10 cellular contexts compared by ENCODE assay signal in the genomic region with DNA sequence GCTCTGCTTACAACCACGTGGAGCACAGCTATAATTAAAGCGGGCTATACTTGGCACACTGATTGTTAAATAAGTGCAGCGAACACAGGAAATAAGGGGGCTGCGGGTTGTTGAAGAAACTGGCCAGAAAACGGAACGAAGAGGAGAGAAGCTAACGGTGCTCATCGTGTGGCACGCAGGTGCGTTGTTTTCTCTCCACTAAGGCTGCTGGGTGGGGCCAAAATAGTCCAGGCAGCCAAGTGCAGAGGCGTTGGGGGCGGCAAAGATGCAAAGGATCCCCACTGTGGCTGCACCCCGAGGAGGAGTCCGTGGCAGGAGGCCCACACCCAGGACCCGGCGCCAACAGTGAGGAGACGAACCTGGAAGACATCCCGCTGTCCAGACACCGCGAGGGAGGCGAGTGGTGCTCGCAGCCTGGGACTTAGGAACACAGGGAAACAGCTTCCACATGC. TPM values are rescaled to one million over a fixed set of nuclear protein-coding genes. Genes with fewer than 3 reads are reported as not detected.
DNase-seq lines count a peak whose midpoint lies in the region; ATAC-seq, FAIRE-seq and TF ChIP-seq lines count a peak whose summit lies in the region.
"Had no signal": no experiment of that assay in that cellular context is flagged by ENCODE, and none has a peak within 500 bp of the region (broad histone marks: within the 10 kb centered on the region; RNA-seq: fewer than 3 reads in every experiment).

No MANE protein-coding gene starts in this region.

- H3K36me3 ChIP-seq in hepatocyte (replicated peaks; ENCODE audit: insufficient read depth, low read depth): no peaks in the 10 kb centered on the region

- WGBS in right cardiac atrium: 18% methylated on average over 22 of the region's 22 CpGs
- WGBS in hepatocyte (ENCODE audit: low lambda C conversion rate, missing lambda C conversion rate): 88% methylated on average over 22 of the region's 22 CpGs

- peak; percentile 80 for ATAC-seq in GM21528 (IDR thresholded peaks at IDR 0.05; ENCODE audit: low FRiP score, unreplicated experiment)
- ATAC-seq in right cardiac atrium: no peak
- no peak for ATAC-seq in GM18517 (IDR thresholded peaks at IDR 0.05; ENCODE audit: unreplicated experiment)

- H3K9me2 ChIP-seq in hepatocyte (replicated peaks; ENCODE audit: insufficient read depth): no peaks in the 10 kb centered on the region

- no peak for TF ChIP-seq POLR2A in NB4 (IDR thresholded peaks at IDR 0.05; ENCODE audit: extremely low read depth, insufficient read length)

- DNase-seq in GM18507 (ENCODE audit: extremely low spot score, insufficient read length, low read depth) (no peak), NB4 (ENCODE audit: low read depth) (peak; percentile 90), right cardiac atrium (peak in 2 of 3 donors; percentile 52 to 61), NCI-H226 (no peak), kidney glomerular epithelial cell (lab: John Stamatoyannopoulos, UW) (no peak), hepatocyte (ENCODE audit: low spot score) (no peak)

- TF ChIP-seq CTCF in NB4 (IDR thresholded peaks at IDR 0.05; ENCODE audit: low read depth, low read length) (no peak), hepatocyte (IDR thresholded peaks at IDR 0.05; ENCODE audit: poor library complexity) (no peak)

- H3K9me3 ChIP-seq in right cardiac atrium (ENCODE audit: control insufficient read depth, low read length): no peaks in the 10 kb centered on the region
- no peaks in the 10 kb centered on the region for H3K9me3 ChIP-seq in hepatocyte (ENCODE audit: low read depth)

- intact Hi-C loops in right cardiac atrium (cut with DNase I): no loop called here

- peaks cover 4% of the 10 kb centered on the region for H3K4me1 ChIP-seq in right cardiac atrium (ENCODE audit: control insufficient read depth, insufficient read depth, low read length)
- H3K4me1 ChIP-seq in hepatocyte (ENCODE audit: insufficient read depth): no peaks in the 10 kb centered on the region

- no peak overlapping the region for H2AFZ ChIP-seq in hepatocyte

- H3K79me2 ChIP-seq in hepatocyte: no peaks in the 10 kb centered on the region

- H3K27ac ChIP-seq in right cardiac atrium (ENCODE audit: low read length): no peak overlapping the region
- H3K27ac ChIP-seq in hepatocyte: no peak overlapping the region

- H4K20me1 ChIP-seq in hepatocyte (ENCODE audit: insufficient read depth, poor library complexity, severe bottlenecking): no peaks in the 10 kb centered on the region

- peak; percentile 63 for FAIRE-seq in GM18507 (lab: Jason Lieb, UNC)
- FAIRE-seq: endometrium had no signal

- H3K4me2 ChIP-seq in hepatocyte: no peak overlapping the region

- no peaks in the 10 kb centered on the region for H3K27me3 ChIP-seq in right cardiac atrium (ENCODE audit: control insufficient read depth, insufficient read depth)
- H3K27me3 ChIP-seq in hepatocyte: no peaks in the 10 kb centered on the region

- peak overlapping the region; percentile 55 for H3K4me3 ChIP-seq in NB4 (ENCODE audit: low read depth, low read length)
- peak overlapping the region; percentile 1 for H3K4me3 ChIP-seq in right cardiac atrium (ENCODE audit: low read length)
- no peak overlapping the region for H3K4me3 ChIP-seq in hepatocyte

RNA-seq across cellular contexts. Expression of a gene that starts 8.1 kb away (rescaled TPM):
- under 1 TPM; 0.33 to 0.82 (median 0.54) TPM for total RNA-seq in right cardiac atrium
- 0.32 TPM for polyA plus RNA-seq in right cardiac atrium
- 0.10 TPM in 1 of 2 replicates, not detected in the other for total RNA-seq in hepatocyte
- 0.22 TPM in 1 of 2 replicates, not detected in the other for polyA plus RNA-seq in hepatocyte
- polyA plus RNA-seq: neural cell had no signal

RNA-seq across cellular contexts. Expression of a gene that starts 34.8 kb away (rescaled TPM):
- 10 to 100 TPM; 16.7 to 20.3 (median 19.0) TPM for total RNA-seq in right cardiac atrium
- polyA plus RNA-seq in right cardiac atrium: 10.8 TPM
- 24.3 and 25.1 TPM in 2 replicates for total RNA-seq in hepatocyte
- polyA plus RNA-seq in hepatocyte: 10.5 and 14.6 TPM in 2 replicates

Comparison
In these comparisons a context has a peak if more than half of its experiments do, and no peak if none do; other contexts are left out.
1. DNase-seq: peak in NB4 (single experiment) and right cardiac atrium (2 of 3); none in GM18507 (single experiment), NCI-H226 (single experiment), kidney glomerular epithelial cell (single experiment) and hepatocyte (single experiment).